In the genomic region with DNA sequence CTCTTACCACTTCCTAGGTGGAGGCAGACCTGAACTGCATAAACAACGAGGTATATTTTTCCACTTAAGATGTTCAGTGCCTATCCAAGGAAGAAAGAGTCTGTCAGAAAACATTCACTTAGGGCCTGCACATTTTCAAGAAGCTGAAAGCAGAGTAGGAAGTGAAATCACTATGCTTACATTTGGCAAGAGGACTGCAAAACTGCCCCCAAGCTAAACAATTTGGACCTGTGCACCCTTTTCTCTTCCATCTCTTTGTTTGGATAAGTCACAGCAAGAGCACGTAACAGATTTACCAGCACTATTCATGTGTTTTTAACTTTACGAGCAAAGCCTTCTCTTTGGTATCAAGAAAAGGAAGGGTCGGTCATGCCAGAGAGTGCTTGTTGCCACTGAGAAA, we compare ENCODE assay signal across 16 cellular contexts. TPM values are rescaled to one million over a fixed set of nuclear protein-coding genes. Genes with fewer than 3 reads are reported as not detected.
DNase-seq lines count a peak whose midpoint lies in the region; ATAC-seq and TF ChIP-seq lines count a peak whose summit lies in the region.
"Had no signal": no experiment of that assay in that cellular context is flagged by ENCODE, and none has a peak within 500 bp of the region (broad histone marks: within the 10 kb centered on the region; RNA-seq: fewer than 3 reads in every experiment).

No MANE protein-coding gene starts in this region.

- peak overlapping the region; percentile 82 for H3K27ac Mint-ChIP-seq in activated CD4-positive, alpha-beta T cell treated with anti-CD3 and anti-CD28 coated beads, Interleukin-2, amount 10 ng/mL, durations not matched to agents 24 days and 14 days
- H3K27ac Mint-ChIP-seq in activated T-helper 1 cell treated with anti-CD3 and anti-CD28 coated beads, Interleukin-12 subunit alpha, Interleukin-12 subunit beta, Interleukin-2, Interleukin-4 antibody, amounts not matched to agents 30 ng/mL and 10 ng/mL and 1 ng/mL, durations not matched to agents 14 hours and 24 hours and 36 hours, result peak overlapping the region; percentile 30

- DNase-seq in activated CD4-positive, alpha-beta T cell treated with anti-CD3 and anti-CD28 coated beads, Interleukin-2, amount 10 ng/mL, durations not matched to agents 24 days and 14 days, result no peak
- DNase-seq in activated CD4-positive, alpha-beta T cell treated with anti-CD3 and anti-CD28 coated beads for 48 hours, result no peak
- no peak for DNase-seq in activated T-helper 1 cell treated with anti-CD3 and anti-CD28 coated beads, Interleukin-12 subunit alpha, Interleukin-12 subunit beta, Interleukin-2, Interleukin-4 antibody, amounts not matched to agents 30 ng/mL and 10 ng/mL and 1 ng/mL, durations not matched to agents 14 hours and 24 hours and 36 hours (ENCODE audit: low spot score)
- DNase-seq in thoracic aorta (ENCODE audit: low spot score) (no peak), NCI-H2081 (lab: John Stamatoyannopoulos, UW) (no peak), SHP77 (lab: John Stamatoyannopoulos, UW) (no peak)
- DNase-seq in activated naive CD4-positive, alpha-beta T cell (lab: John Stamatoyannopoulos, UW), result no peak
- DNase-seq: activated CD4-positive, alpha-beta T cell treated with anti-CD3 and anti-CD28 coated beads for 1 hour; activated naive CD4-positive, alpha-beta T cell treated with Interleukin-2 at 50 U/mL for 16 hours; DMS 273 treated with DMSO at 0.1 percent for 48 hours; esophagus squamous epithelium; NCI-H446; psoas muscle had no signal

- peak overlapping the region; percentile 30 to 62 for H3K27ac ChIP-seq in thoracic aorta
- H3K27ac ChIP-seq: esophagus squamous epithelium, psoas muscle, suprapubic skin had no signal

- H3K36me3 ChIP-seq in thoracic aorta, result no peaks in the 10 kb centered on the region
- H3K36me3 ChIP-seq: esophagus squamous epithelium, suprapubic skin had no signal

- no peaks in the 10 kb centered on the region for H3K27me3 Mint-ChIP-seq in activated CD4-positive, alpha-beta T cell treated with anti-CD3 and anti-CD28 coated beads, Interleukin-2, amount 10 ng/mL, durations not matched to agents 24 days and 14 days
- H3K27me3 Mint-ChIP-seq in activated T-helper 1 cell treated with anti-CD3 and anti-CD28 coated beads, Interleukin-12 subunit alpha, Interleukin-12 subunit beta, Interleukin-2, Interleukin-4 antibody, amounts not matched to agents 30 ng/mL and 10 ng/mL and 1 ng/mL, durations not matched to agents 14 hours and 24 hours and 36 hours (ENCODE audit: insufficient read depth), result peaks cover 1% of the 10 kb centered on the region

- H3K4me3 ChIP-seq in thoracic aorta, result no peak overlapping the region
- H3K4me3 ChIP-seq: esophagus squamous epithelium, psoas muscle, suprapubic skin had no signal

- TF ChIP-seq CTCF in thoracic aorta (IDR thresholded peaks at IDR 0.05), result no peak

- H3K27me3 ChIP-seq in thoracic aorta (replicated peaks; ENCODE audit: insufficient read depth), result no peaks in the 10 kb centered on the region
- H3K27me3 ChIP-seq: esophagus squamous epithelium, suprapubic skin had no signal

- H3K4me3 Mint-ChIP-seq in activated CD4-positive, alpha-beta T cell treated with anti-CD3 and anti-CD28 coated beads, Interleukin-2, amount 10 ng/mL, durations not matched to agents 24 days and 14 days, result peak overlapping the region; percentile 15
- H3K4me3 Mint-ChIP-seq in activated T-helper 1 cell treated with anti-CD3 and anti-CD28 coated beads, Interleukin-12 subunit alpha, Interleukin-12 subunit beta, Interleukin-2, Interleukin-4 antibody, amounts not matched to agents 30 ng/mL and 10 ng/mL and 1 ng/mL, durations not matched to agents 14 hours and 24 hours and 36 hours, result no peak overlapping the region

- H3K9me3 Mint-ChIP-seq in activated CD4-positive, alpha-beta T cell treated with anti-CD3 and anti-CD28 coated beads, Interleukin-2, amount 10 ng/mL, durations not matched to agents 24 days and 14 days, result peaks cover 13% of the 10 kb centered on the region
- H3K9me3 Mint-ChIP-seq in activated T-helper 1 cell treated with anti-CD3 and anti-CD28 coated beads, Interleukin-12 subunit alpha, Interleukin-12 subunit beta, Interleukin-2, Interleukin-4 antibody, amounts not matched to agents 30 ng/mL and 10 ng/mL and 1 ng/mL, durations not matched to agents 14 hours and 24 hours and 36 hours, result no peaks in the 10 kb centered on the region

- H3K4me1 ChIP-seq in thoracic aorta (ENCODE audit: control insufficient read depth in 1 of 2, low read depth in 2 of 2), result peaks cover 0 to 22% of the 10 kb centered on the region in 2 donors
- H3K4me1 ChIP-seq: psoas muscle, suprapubic skin had no signal

- H3K4me1 Mint-ChIP-seq in activated CD4-positive, alpha-beta T cell treated with anti-CD3 and anti-CD28 coated beads, Interleukin-2, amount 10 ng/mL, durations not matched to agents 24 days and 14 days, result peaks cover 34% of the 10 kb centered on the region
- H3K4me1 Mint-ChIP-seq in activated T-helper 1 cell treated with anti-CD3 and anti-CD28 coated beads, Interleukin-12 subunit alpha, Interleukin-12 subunit beta, Interleukin-2, Interleukin-4 antibody, amounts not matched to agents 30 ng/mL and 10 ng/mL and 1 ng/mL, durations not matched to agents 14 hours and 24 hours and 36 hours (ENCODE audit: low read depth), result peaks cover 41% of the 10 kb centered on the region

- ATAC-seq in HG03103 (IDR thresholded peaks at IDR 0.05; ENCODE audit: low read depth, unreplicated experiment), result peak; percentile 25
- ATAC-seq in thoracic aorta (ENCODE audit: insufficient number of reproducible peaks, low FRiP score, low read depth), result peak; percentile 39
- ATAC-seq: psoas muscle had no signal

- H3K36me3 Mint-ChIP-seq in activated CD4-positive, alpha-beta T cell treated with anti-CD3 and anti-CD28 coated beads, Interleukin-2, amount 10 ng/mL, durations not matched to agents 24 days and 14 days (ENCODE audit: low read depth), result no peaks in the 10 kb centered on the region
- no peaks in the 10 kb centered on the region for H3K36me3 Mint-ChIP-seq in activated T-helper 1 cell treated with anti-CD3 and anti-CD28 coated beads, Interleukin-12 subunit alpha, Interleukin-12 subunit beta, Interleukin-2, Interleukin-4 antibody, amounts not matched to agents 30 ng/mL and 10 ng/mL and 1 ng/mL, durations not matched to agents 14 hours and 24 hours and 36 hours (ENCODE audit: low read depth)

- H3K9me3 ChIP-seq in thoracic aorta, result no peaks in the 10 kb centered on the region
- H3K9me3 ChIP-seq: esophagus squamous epithelium, psoas muscle, suprapubic skin had no signal

- intact Hi-C loops in activated CD4-positive, alpha-beta T cell treated with anti-CD3 and anti-CD28 coated beads, Interleukin-2, amount 10 ng/mL, durations not matched to agents 24 days and 14 days (cut with micrococcal nuclease), result no loop called here
- intact Hi-C loops in activated T-helper 1 cell treated with anti-CD3 and anti-CD28 coated beads, Interleukin-12 subunit alpha, Interleukin-12 subunit beta, Interleukin-2, Interleukin-4 antibody, amounts not matched to agents 30 ng/mL and 10 ng/mL and 1 ng/mL, durations not matched to agents 14 hours and 24 hours and 36 hours (cut with micrococcal nuclease), result loop anchor here (2.0 kb wide), 1 partner anchor 13 kb away; the partner anchor contains the start of gene BEND5

RNA-seq across cellular contexts. Expression of gene BEND5, which starts 13.2 kb away (rescaled TPM):
- total RNA-seq in activated CD4-positive, alpha-beta T cell treated with anti-CD3 and anti-CD28 coated beads, Interleukin-2, amount 10 ng/mL, durations not matched to agents 24 days and 14 days, result 11.4 and 11.5 TPM in 2 replicates
- 3.0 and 4.2 TPM in 2 replicates for total RNA-seq in activated T-helper 1 cell treated with anti-CD3 and anti-CD28 coated beads, Interleukin-12 subunit alpha, Interleukin-12 subunit beta, Interleukin-2, Interleukin-4 antibody, amounts not matched to agents 30 ng/mL and 10 ng/mL and 1 ng/mL, durations not matched to agents 14 hours and 24 hours and 36 hours
- 1 to 10 TPM; 6.5 to 9.5 TPM for total RNA-seq in thoracic aorta
- total RNA-seq: SK-MEL-5 had no signal
